Comparison of ENCODE assay signal across 16 cellular contexts in genomic region chr12:114932806-114933205, GRCh38.
DNase-seq lines count a peak whose midpoint lies in the region; ATAC-seq, FAIRE-seq and TF ChIP-seq lines count a peak whose summit lies in the region.
"Had no signal": no experiment of that assay in that cellular context is flagged by ENCODE, and none has a peak within 500 bp of the region (broad histone marks: within the 10 kb centered on the region; RNA-seq: fewer than 3 reads in every experiment).

No MANE protein-coding gene starts in this region.

- dilution Hi-C loops in mammary epithelial cell (cut with HindIII; ENCODE audit: low sequenced_read_pairs) = no loop called here

- H3K4me2 ChIP-seq in mammary epithelial cell (ENCODE audit: insufficient read depth, low read depth, low read length) (no peak overlapping the region), PC-3 (ENCODE audit: low read length) (no peak overlapping the region; the same call in 1 of the 2 replicates), smooth muscle cell (peak overlapping the region; percentile 36)

- H3K9me3 ChIP-seq in mammary epithelial cell (replicated peaks; ENCODE audit: insufficient read depth, low read length) (no peaks in the 10 kb centered on the region), PC-3 (ENCODE audit: low read length) (peaks cover 8% of the 10 kb centered on the region; the same call in 1 of the 2 replicates), smooth muscle cell (replicated peaks; ENCODE audit: low read depth) (peaks cover 9% of the 10 kb centered on the region)

- H4K20me1 ChIP-seq in mammary epithelial cell (ENCODE audit: insufficient read depth, low read length) = no peaks in the 10 kb centered on the region
- H4K20me1 ChIP-seq in PC-3 (ENCODE audit: low read length) = no peaks in the 10 kb centered on the region
- H4K20me1 ChIP-seq in smooth muscle cell (ENCODE audit: low read depth) = no peaks in the 10 kb centered on the region

- peaks cover 25% of the 10 kb centered on the region for H3K4me1 ChIP-seq in mammary epithelial cell (ENCODE audit: insufficient read depth, low read length)
- H3K4me1 ChIP-seq in PC-3 (ENCODE audit: insufficient read depth, low read length) = peaks cover 28% of the 10 kb centered on the region
- H3K4me1 ChIP-seq in smooth muscle cell (ENCODE audit: low read depth) = no peaks in the 10 kb centered on the region

- CTCF ChIA-PET in MCF 10A (lab: Yijun Ruan, JAX) = interaction anchor here (0.5 kb wide), 1 partner anchor 626 kb away, joined by 3 read pairs; no protein-coding TSS in a partner anchor
- CTCF ChIA-PET in mammary epithelial cell (lab: Charles Lee; ENCODE audit: low non-redundant PET) = no interaction called here
- CTCF ChIA-PET in PC-3 (lab: Charles Lee) = interaction anchor here (1.5 kb wide), 1 partner anchor 249 kb away, joined by 7 read pairs; the partner anchor contains the start of gene TBX3

- H3K36me3 Mint-ChIP-seq in MCF 10A (ENCODE audit: insufficient read depth, unreplicated experiment) = peaks cover 4% of the 10 kb centered on the region
- H3K36me3 Mint-ChIP-seq: CD4-positive, alpha-beta memory T cell had no signal

- H3K4me3 Mint-ChIP-seq in MCF 10A (ENCODE audit: unreplicated experiment) = no peak overlapping the region
- H3K4me3 Mint-ChIP-seq: CD4-positive, alpha-beta memory T cell had no signal

- BruUV-seq in MCF 10A (replicated peaks; lab: Mats Ljungman, UMichigan) (no TSS peak), mammary epithelial cell (replicated peaks; lab: Mats Ljungman, UMichigan) (no TSS peak), PC-3 (replicated peaks; lab: Mats Ljungman, UMichigan) (TSS peak; percentile 55)

- peaks cover 34% of the 10 kb centered on the region for H3K4me1 Mint-ChIP-seq in MCF 10A (ENCODE audit: insufficient read depth, unreplicated experiment)
- H3K4me1 Mint-ChIP-seq: CD4-positive, alpha-beta memory T cell had no signal

- H3K36me3 ChIP-seq in mammary epithelial cell (ENCODE audit: insufficient read depth, low read length) = no peaks in the 10 kb centered on the region
- H3K36me3 ChIP-seq in PC-3 (ENCODE audit: low read depth, low read length) = no peaks in the 10 kb centered on the region
- peaks cover 8% of the 10 kb centered on the region for H3K36me3 ChIP-seq in smooth muscle cell (ENCODE audit: low read depth)

- ATAC-seq in PC-3 = no peak

- FAIRE-seq in HTR-8/SVneo (lab: Jason Lieb, UNC) = no peak
- FAIRE-seq: D721Med, GM19239 had no signal

- H2AFZ ChIP-seq in mammary epithelial cell (ENCODE audit: low read depth, low read length) (no peak overlapping the region), PC-3 (ENCODE audit: low read length) (no peak overlapping the region), smooth muscle cell (ENCODE audit: low read depth) (no peak overlapping the region)

- 100% methylated on average over 2 of the region's 3 CpGs for WGBS in mammary epithelial cell (ENCODE audit: low coverage, missing lambda C conversion rate)
- WGBS in smooth muscle cell (ENCODE audit: low lambda C conversion rate) = 94% methylated on average over 3 of the region's 3 CpGs

- intact Hi-C loops in MCF 10A (cut with micrococcal nuclease) = loop anchor here (1.0 kb wide), 1 partner anchor 249 kb away; the partner anchor contains the start of gene TBX3
- intact Hi-C loops in mammary epithelial cell (cut with micrococcal nuclease) = loop anchor here (5.0 to 10.0 kb wide), 2 partner anchors 251 to 452 kb away; partner anchors contain the start of gene TBX3
- intact Hi-C loops in PC-3 (cut with micrococcal nuclease) = loop anchor here (1.0 to 5.0 kb wide), 3 partner anchors 14 to 251 kb away; partner anchors contain the start of gene TBX3

- in situ Hi-C loops in mammary epithelial cell (cut with MboI; ENCODE audit: low sequenced_read_pairs in 2 of 2) = no loop called here

- H3K9ac ChIP-seq in mammary epithelial cell (ENCODE audit: insufficient read depth, low read length) (no peak overlapping the region), PC-3 (ENCODE audit: low read length) (peak overlapping the region; percentile 34), smooth muscle cell (ENCODE audit: low read depth) (no peak overlapping the region)

- H3F3A ChIP-seq in PC-3 (ENCODE audit: low read length, unreplicated experiment) (peaks cover 3% of the 10 kb centered on the region), smooth muscle cell (ENCODE audit: low read depth) (peaks cover 11% of the 10 kb centered on the region)

- H3K9me3 Mint-ChIP-seq in MCF 10A (ENCODE audit: unreplicated experiment) = peaks cover 16% of the 10 kb centered on the region

- H3K4me3 ChIP-seq in mammary epithelial cell (replicated peaks in 1 of 3; ENCODE audit: insufficient read depth in 1 of 3, low read depth in 2 of 3, low read length in 3 of 3) = no peak overlapping the region
- no peak overlapping the region for H3K4me3 ChIP-seq in PC-3 (ENCODE audit: low read length)
- no peak overlapping the region for H3K4me3 ChIP-seq in smooth muscle cell

- H3K79me2 ChIP-seq in mammary epithelial cell (ENCODE audit: insufficient read depth, low read length) (no peaks in the 10 kb centered on the region), PC-3 (ENCODE audit: low read length) (no peaks in the 10 kb centered on the region), smooth muscle cell (ENCODE audit: low read depth) (no peaks in the 10 kb centered on the region)

- no peaks in the 10 kb centered on the region for H3K27me3 Mint-ChIP-seq in MCF 10A (ENCODE audit: insufficient read depth, unreplicated experiment)
- H3K27me3 Mint-ChIP-seq: CD4-positive, alpha-beta memory T cell had no signal

- POLR2A ChIA-PET in MCF 10A (lab: Yijun Ruan, JAX) (interaction anchor here (0.5 to 1.3 kb wide), 3 partner anchors 14 to 245 kb away, joined by 3 to 4 read pairs (median 3); no protein-coding TSS in a partner anchor), PC-3 (lab: Charles Lee; ENCODE audit: unreplicated experiment) (no interaction called here)

- no peak overlapping the region for H3K27ac ChIP-seq in mammary epithelial cell (ENCODE audit: insufficient read depth, low read depth, low read length)
- peak overlapping the region; percentile 91 for H3K27ac ChIP-seq in PC-3 (ENCODE audit: low read length)
- peak overlapping the region; percentile 47 for H3K27ac ChIP-seq in epithelial cell of prostate
- peak overlapping the region; percentile 77 for H3K27ac ChIP-seq in smooth muscle cell (ENCODE audit: low read depth)
- H3K27ac ChIP-seq: 22Rv1, C4-2B had no signal

- peak overlapping the region; percentile 66 for H3K27ac Mint-ChIP-seq in MCF 10A (ENCODE audit: low read depth, unreplicated experiment)
- H3K27ac Mint-ChIP-seq: CD4-positive, alpha-beta memory T cell had no signal

- H3K9me2 ChIP-seq in PC-3 (replicated peaks; ENCODE audit: low read length) = no peaks in the 10 kb centered on the region

- DNase-seq in MCF 10A (ENCODE audit: unreplicated experiment) (no peak), mammary epithelial cell (no peak), PC-3 (peak; percentile 25), epithelial cell of prostate (ENCODE audit: low read depth, low spot score) (no peak), smooth muscle cell (lab: John Stamatoyannopoulos, UW; ENCODE audit: unreplicated experiment) (no peak), NCI-H1092 treated with DMSO at 0.1 percent for 48 hours (lab: John Stamatoyannopoulos, UW) (no peak), NCI-H2196 treated with DMSO at 0.1 percent for 48 hours (lab: John Stamatoyannopoulos, UW; ENCODE audit: unreplicated experiment) (no peak), HTR-8/SVneo (ENCODE audit: insufficient read length, low spot score) (no peak)
- DNase-seq: CD4-positive, alpha-beta memory T cell; DMS153; DMS79 treated with DMSO at 0.1 percent for 48 hours; GDM1 had no signal

- H3K27me3 ChIP-seq in mammary epithelial cell (ENCODE audit: insufficient read depth, low read length) = no peaks in the 10 kb centered on the region
- no peaks in the 10 kb centered on the region for H3K27me3 ChIP-seq in PC-3 (ENCODE audit: low read length)
- no peaks in the 10 kb centered on the region for H3K27me3 ChIP-seq in smooth muscle cell (ENCODE audit: low read depth)

- TF ChIP-seq CTCF in MCF 10A (IDR thresholded peaks at IDR 0.05; ENCODE audit: unreplicated experiment) (no peak), mammary epithelial cell (conservative IDR thresholded peaks at IDR 0.05 in 1 of 2, IDR thresholded peaks at IDR 0.05 in 1 of 2; ENCODE audit: extremely low read depth in 1 of 2, insufficient read depth in 1 of 2, low read depth in 1 of 2, low read length in 2 of 2) (no peak), PC-3 (conservative IDR thresholded peaks at IDR 0.05; ENCODE audit: low read depth, low read length) (no peak), smooth muscle cell (IDR thresholded peaks at IDR 0.05; ENCODE audit: borderline replicate concordance, insufficient read depth, poor library complexity, severe bottlenecking) (no peak)
